8 cellular contexts compared by ENCODE assay signal in the genomic region with DNA sequence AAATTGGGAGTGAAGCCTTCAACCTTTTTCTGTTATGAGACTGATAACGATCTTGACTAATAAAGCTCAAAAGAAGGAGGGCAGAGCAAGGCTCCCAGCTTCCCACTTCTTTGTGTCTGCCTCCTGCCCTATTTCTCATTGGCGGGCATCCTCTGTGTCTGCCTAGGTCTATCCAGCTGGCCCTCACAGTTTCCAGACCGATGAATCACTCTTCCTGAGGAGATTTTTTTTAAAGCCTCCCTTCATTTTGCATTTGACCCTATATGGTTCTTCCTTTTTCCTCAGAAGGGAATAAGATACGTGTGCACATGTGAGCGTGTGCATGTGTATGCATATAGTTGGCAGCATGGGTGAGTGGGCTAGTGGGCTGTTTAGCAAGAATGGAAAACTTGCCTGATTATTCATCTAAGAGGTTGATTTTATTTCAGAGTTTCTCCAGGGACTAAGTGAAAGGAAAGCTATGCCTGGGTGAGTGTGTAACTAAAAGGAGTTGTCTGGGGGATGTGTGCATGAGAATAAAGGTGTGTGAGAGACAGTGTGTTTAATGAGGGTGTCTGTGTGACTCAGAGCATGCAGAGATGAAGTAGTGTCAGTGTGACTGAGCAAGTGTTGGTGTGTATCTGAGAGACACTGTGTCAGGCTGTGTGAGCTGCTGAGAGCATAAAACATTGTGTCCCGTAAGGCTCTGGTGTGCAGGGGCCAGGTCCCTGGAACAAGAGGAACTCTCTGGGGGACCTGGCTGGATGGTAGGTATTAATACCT. TPM values are rescaled to one million over a fixed set of nuclear protein-coding genes. Genes with fewer than 3 reads are reported as not detected.
DNase-seq lines count a peak whose midpoint lies in the region; ATAC-seq and TF ChIP-seq lines count a peak whose summit lies in the region.

No MANE protein-coding gene starts in this region.

- ATAC-seq in HG03442 (IDR thresholded peaks at IDR 0.05; ENCODE audit: unreplicated experiment): no peak
- no peak for ATAC-seq in GM19467 (IDR thresholded peaks at IDR 0.05; ENCODE audit: unreplicated experiment)

- no peaks in the 10 kb centered on the region for H3K27me3 Mint-ChIP-seq in osteocyte (ENCODE audit: unreplicated experiment)

- no peak for TF ChIP-seq CTCF in osteocyte (IDR thresholded peaks at IDR 0.05)

- H3K9me3 Mint-ChIP-seq in osteocyte (ENCODE audit: unreplicated experiment): no peaks in the 10 kb centered on the region

- peaks cover 82% of the 10 kb centered on the region for H3K4me1 Mint-ChIP-seq in osteocyte (ENCODE audit: unreplicated experiment)

- DNase-seq in DMS53 treated with DMSO at 0.1 percent for 48 hours (lab: John Stamatoyannopoulos, UW; ENCODE audit: unreplicated experiment) (peak; percentile 71), SK-MEL-5 (ENCODE audit: low read depth, low spot score) (peak; percentile 28), fibroblast of peridontal ligament (ENCODE audit: extremely low read depth) (peak; percentile 96), osteocyte (ENCODE audit: extremely low spot score, unreplicated experiment) (no peak), NK-92 (lab: John Stamatoyannopoulos, UW; ENCODE audit: unreplicated experiment) (no peak)
- DNase-seq in activated CD4-positive, alpha-beta T cell treated with anti-CD3 and anti-CD28 coated beads for 48 hours: no peak

- peaks cover 14% of the 10 kb centered on the region for H3K36me3 Mint-ChIP-seq in osteocyte (ENCODE audit: unreplicated experiment)

- in situ Hi-C loops in SK-MEL-5 (cut with HindIII; ENCODE audit: low pct_unique_long_range_greater_than_20kb, low sequenced_read_pairs): no loop called here

- peak overlapping the region; percentile 93 for H3K27ac Mint-ChIP-seq in osteocyte (ENCODE audit: unreplicated experiment)

- peak overlapping the region; percentile 57 for H3K4me3 Mint-ChIP-seq in osteocyte (ENCODE audit: unreplicated experiment)

RNA-seq across cellular contexts. Expression of a gene that starts 12.2 kb away (rescaled TPM):
- total RNA-seq in SK-MEL-5 (2014; rRNA removed; shearing (Covaris generic)): 20.8 and 22.1 TPM in 2 replicates
- 36.2 and 39.7 TPM in 2 replicates for polyA plus RNA-seq in SK-MEL-5 (2015; cell fraction: cytosol; rRNA removed)
- 62.4 and 83.0 TPM in 2 replicates for polyA plus RNA-seq in SK-MEL-5 (2015; cell fraction: nucleus; rRNA removed)
- total RNA-seq in osteocyte: 160 and 165 TPM in 2 replicates

RNA-seq across cellular contexts. Expression of a gene that starts 47.4 kb away (rescaled TPM):
- 93.3 and 98.3 TPM in 2 replicates for total RNA-seq in SK-MEL-5 (2014; rRNA removed; shearing (Covaris generic))
- polyA plus RNA-seq in SK-MEL-5 (2015; cell fraction: cytosol; rRNA removed): 101 and 116 TPM in 2 replicates
- polyA plus RNA-seq in SK-MEL-5 (2015; cell fraction: nucleus; rRNA removed): 23.0 and 28.7 TPM in 2 replicates
- 189 and 201 TPM in 2 replicates for total RNA-seq in osteocyte

RNA-seq across cellular contexts. Expression of a gene that starts 53.9 kb away (rescaled TPM):
- total RNA-seq in SK-MEL-5 (2014; rRNA removed; shearing (Covaris generic)): 7.0 and 7.3 TPM in 2 replicates
- 4.6 and 5.2 TPM in 2 replicates for polyA plus RNA-seq in SK-MEL-5 (2015; cell fraction: cytosol; rRNA removed)
- 7.0 and 11.9 TPM in 2 replicates for polyA plus RNA-seq in SK-MEL-5 (2015; cell fraction: nucleus; rRNA removed)
- total RNA-seq in osteocyte: 24.0 and 24.1 TPM in 2 replicates

RNA-seq across cellular contexts. Expression of a gene that starts 59.8 kb away (rescaled TPM):
- total RNA-seq in SK-MEL-5 (2014; rRNA removed; shearing (Covaris generic)): 0.03 and 0.13 TPM in 2 replicates
- not detected in 2 replicates for polyA plus RNA-seq in SK-MEL-5 (2015; cell fraction: cytosol; rRNA removed)
- not detected in 2 replicates for polyA plus RNA-seq in SK-MEL-5 (2015; cell fraction: nucleus; rRNA removed)
- total RNA-seq in osteocyte: not detected in 2 replicates

Comparison
In these comparisons a context has a peak if more than half of its experiments do, and no peak if none do; other contexts are left out.
1. DNase-seq: peak in DMS53 treated with DMSO at 0.1 percent for 48 hours (single experiment), SK-MEL-5 (single experiment) and fibroblast of peridontal ligament (single experiment); none in osteocyte (single experiment), activated CD4-positive, alpha-beta T cell treated with anti-CD3 and anti-CD28 coated beads for 48 hours (single experiment) and NK-92 (single experiment).